Comparison of ENCODE assay signal across 19 cellular contexts in the genomic region with DNA sequence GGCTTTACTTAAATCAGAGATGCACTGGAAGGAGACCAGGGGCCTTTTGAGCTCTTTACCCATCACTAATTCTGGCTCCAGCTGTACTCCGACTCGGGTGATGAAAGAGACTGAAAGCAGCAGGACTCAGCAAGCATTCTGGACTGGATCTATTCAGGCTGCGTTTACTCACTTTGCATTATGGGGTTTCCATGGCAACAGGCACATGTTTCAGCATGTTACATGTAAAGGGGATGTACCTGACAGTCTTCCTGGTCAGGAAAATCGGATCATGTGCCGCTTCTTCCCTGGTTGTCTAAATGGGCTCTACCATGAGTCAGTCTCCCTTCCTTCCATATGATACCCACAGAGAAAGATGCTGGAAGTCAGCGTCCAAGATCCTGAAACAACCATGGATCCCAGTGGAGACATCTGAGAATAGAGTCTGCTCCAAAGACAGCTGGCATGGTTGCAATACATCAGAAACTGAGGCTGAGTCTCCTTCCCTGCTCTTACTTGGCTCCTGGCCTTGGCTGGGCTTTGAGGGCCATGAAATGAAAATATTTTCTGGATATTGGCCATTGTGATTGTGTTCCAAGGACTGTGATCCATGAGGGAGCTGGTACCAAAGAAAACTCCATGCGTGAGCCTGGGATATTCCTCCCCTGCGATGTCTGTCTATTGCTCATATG.
DNase-seq lines count a peak whose midpoint lies in the region; FAIRE-seq and TF ChIP-seq lines count a peak whose summit lies in the region.
"Had no signal": no experiment of that assay in that cellular context is flagged by ENCODE, and none has a peak within 500 bp of the region (broad histone marks: within the 10 kb centered on the region; RNA-seq: fewer than 3 reads in every experiment).

No MANE protein-coding gene starts in this region.

- H2AFZ ChIP-seq in GM23248: no peak overlapping the region

- no peaks in the 10 kb centered on the region for H3K9me2 ChIP-seq in GM23248 (ENCODE audit: insufficient read depth)

- H4K20me1 ChIP-seq in GM23248 (ENCODE audit: insufficient read depth): no peaks in the 10 kb centered on the region
- H4K20me1 ChIP-seq: BLaER1 had no signal

- H3K27ac ChIP-seq in kidney (ENCODE audit: low read depth in 2 of 2, low read length in 2 of 2): no peak overlapping the region
- H3K27ac ChIP-seq in GM23248: no peak overlapping the region
- H3K27ac ChIP-seq: BLaER1 had no signal

- H3K4me1 Mint-ChIP-seq in chondrocyte (ENCODE audit: low read depth) (peaks cover 27% of the 10 kb centered on the region), nephron (peaks cover 31% of the 10 kb centered on the region)
- H3K4me1 Mint-ChIP-seq: activated CD4-positive, alpha-beta T cell treated with anti-CD3 and anti-CD28 coated beads for 36 hours; naive thymus-derived CD4-positive, alpha-beta T cell had no signal

- H3K9ac ChIP-seq in kidney (ENCODE audit: low read length in 2 of 2) (no peak overlapping the region), GM23248 (no peak overlapping the region)
- H3K9ac ChIP-seq: BLaER1 had no signal

- H3K79me2 ChIP-seq in GM23248 (ENCODE audit: insufficient read depth): no peaks in the 10 kb centered on the region

- H3K4me3 ChIP-seq in kidney (ENCODE audit: low read length in 2 of 2) (no peak overlapping the region), GM23248 (no peak overlapping the region)
- H3K4me3 ChIP-seq: BLaER1 had no signal

- H3K27me3 ChIP-seq in GM23248 (replicated peaks; ENCODE audit: insufficient read depth): no peaks in the 10 kb centered on the region
- H3K27me3 ChIP-seq: BLaER1 had no signal

- H3F3A ChIP-seq in GM23248 (ENCODE audit: insufficient read depth): no peaks in the 10 kb centered on the region

- no peak for FAIRE-seq in kidney (lab: Jason Lieb, UNC)

- H3K27ac Mint-ChIP-seq in chondrocyte (ENCODE audit: unreplicated experiment) (peak overlapping the region; percentile 87), nephron (peak overlapping the region in 2 of 3 experiments; percentile 55 to 80)
- H3K27ac Mint-ChIP-seq: activated CD4-positive, alpha-beta T cell treated with anti-CD3 and anti-CD28 coated beads for 36 hours; dendritic cell treated with granulocyte-macrophage colony-stimulating factor and Interleukin-4, amounts not matched to agents 40 ng/mL and 50 ng/mL, for 4 days; naive thymus-derived CD4-positive, alpha-beta T cell; T-helper 2 cell treated with Interferon-gamma antibody and Interleukin-4, amounts not matched to agents 5 μg/mL and 100 μg/mL, for 36 hours had no signal

- no peaks in the 10 kb centered on the region for H3K4me1 ChIP-seq in kidney (ENCODE audit: control insufficient read depth in 1 of 2, insufficient read depth in 1 of 2, low read depth in 1 of 2, low read length in 2 of 2)
- H3K4me1 ChIP-seq in GM23248 (ENCODE audit: insufficient read depth): no peaks in the 10 kb centered on the region
- H3K4me1 ChIP-seq: BLaER1 had no signal

- H3K36me3 Mint-ChIP-seq in chondrocyte (ENCODE audit: low read depth): no peaks in the 10 kb centered on the region
- no peaks in the 10 kb centered on the region for H3K36me3 Mint-ChIP-seq in nephron (ENCODE audit: low read depth)

- H3K27me3 Mint-ChIP-seq in chondrocyte (ENCODE audit: low read depth) (no peaks in the 10 kb centered on the region), nephron (ENCODE audit: low read depth) (peaks cover 3% of the 10 kb centered on the region)

- no peaks in the 10 kb centered on the region for H3K9me3 ChIP-seq in kidney (ENCODE audit: control insufficient read depth in 1 of 2, low read length in 2 of 2)
- no peaks in the 10 kb centered on the region for H3K9me3 ChIP-seq in GM23248 (ENCODE audit: low read depth)
- H3K9me3 ChIP-seq: BLaER1 had no signal

- DNase-seq in Ammon's horn (ENCODE audit: low spot score) (peak; percentile 8), NCI-H2171 (lab: John Stamatoyannopoulos, UW) (peak; percentile 31), chondrocyte (ENCODE audit: low spot score) (no peak), kidney (no peak), T-helper 9 cell (no peak), GM23248 (no peak)
- DNase-seq: activated CD4-positive, alpha-beta T cell treated with anti-CD3 and anti-CD28 coated beads for 36 hours; activated CD8-positive, alpha-beta memory T cell treated with anti-CD3 and anti-CD28 coated beads, Interleukin-2, amount 50 U/mL, for 48 hours; activated naive CD4-positive, alpha-beta T cell treated with Interleukin-2 at 50 U/mL for 16 hours; DMS79 treated with DMSO at 0.1 percent for 48 hours; Karpas-422; naive thymus-derived CD4-positive, alpha-beta T cell; NCI-H187 treated with DMSO at 0.1 percent for 48 hours; SHP77; stimulated activated CD4-positive, alpha-beta T cell treated with anti-CD3 and anti-CD28 coated beads, Interleukin-1b, Interleukin-23, amount 100 ng/mL, for 48 hours had no signal

- in situ Hi-C loops in GM23248 (cut with MboI): no loop called here

- intact Hi-C loops in kidney (cut with DNase I): no loop called here

- no peak overlapping the region for H3K4me2 ChIP-seq in GM23248 (ENCODE audit: unreplicated experiment)
- H3K4me2 ChIP-seq: BLaER1 had no signal

- H3K36me3 ChIP-seq in kidney (ENCODE audit: control insufficient read depth in 1 of 2, insufficient read depth in 2 of 2, low read length in 2 of 2) (no peaks in the 10 kb centered on the region), GM23248 (ENCODE audit: low read depth) (no peaks in the 10 kb centered on the region)
- H3K36me3 ChIP-seq: BLaER1 had no signal

- 88% methylated on average over 8 of the region's 8 CpGs for WGBS in GM23248 (ENCODE audit: low coverage in 1 of 2, low lambda C conversion rate in 2 of 2, missing lambda C conversion rate in 2 of 2), 2 experiments

- TF ChIP-seq CTCF in chondrocyte (IDR thresholded peaks at IDR 0.05): no peak
- no peak for TF ChIP-seq CTCF in nephron (IDR thresholded peaks at IDR 0.05; ENCODE audit: unreplicated experiment in 3 of 3)
- no peak for TF ChIP-seq CTCF in kidney (IDR thresholded peaks at IDR 0.05; ENCODE audit: borderline replicate concordance, extremely low read depth, insufficient read depth)

- H3K9me3 Mint-ChIP-seq in chondrocyte (ENCODE audit: low read depth) (no peaks in the 10 kb centered on the region), nephron (no peaks in the 10 kb centered on the region)
- H3K9me3 Mint-ChIP-seq: T-helper 2 cell treated with Interferon-gamma antibody and Interleukin-4, amounts not matched to agents 5 μg/mL and 100 μg/mL, for 36 hours had no signal

- H3K4me3 Mint-ChIP-seq in chondrocyte (ENCODE audit: unreplicated experiment): no peak overlapping the region
- H3K4me3 Mint-ChIP-seq in nephron: no peak overlapping the region
- H3K4me3 Mint-ChIP-seq: activated CD4-positive, alpha-beta T cell treated with anti-CD3 and anti-CD28 coated beads for 36 hours; dendritic cell treated with granulocyte-macrophage colony-stimulating factor and Interleukin-4, amounts not matched to agents 40 ng/mL and 50 ng/mL, for 4 days; naive thymus-derived CD4-positive, alpha-beta T cell; T-helper 2 cell treated with Interferon-gamma antibody and Interleukin-4, amounts not matched to agents 5 μg/mL and 100 μg/mL, for 36 hours had no signal

Comparison
In these comparisons a context has a peak if more than half of its experiments do, and no peak if none do; other contexts are left out.
1. DNase-seq: peak in Ammon's horn (single experiment) and NCI-H2171 (single experiment); none in chondrocyte (single experiment), kidney (single experiment), T-helper 9 cell (single experiment) and GM23248 (single experiment).